ENCODE assay signal across 2 cellular contexts in genomic region chr7:151781161-151781845, GRCh38.
TF ChIP-seq lines count a peak whose summit lies in the region.

No MANE protein-coding gene starts in this region.

TF ChIP-seq in IMR-90, 13 proteins besides CTCF, POLR2A, EP300 and RAD21:
- no peak for TF ChIP-seq MAZ (IDR thresholded peaks at IDR 0.05; ENCODE audit: borderline replicate concordance, low read depth, low read length)
- no peak for TF ChIP-seq CEBPB (IDR thresholded peaks at IDR 0.05; ENCODE audit: low read depth, low read length)
- TF ChIP-seq BHLHE40 (IDR thresholded peaks at IDR 0.05; ENCODE audit: low read depth, low read length): no peak
- no peak for TF ChIP-seq MAFK (IDR thresholded peaks at IDR 0.05; ENCODE audit: low read depth, low read length)
- TF ChIP-seq USF2 (IDR thresholded peaks at IDR 0.05; ENCODE audit: low read depth, low read length): no peak
- no peak for TF ChIP-seq MXI1 (IDR thresholded peaks at IDR 0.05; ENCODE audit: borderline replicate concordance, low read depth, low read length)
- TF ChIP-seq FOS (IDR thresholded peaks at IDR 0.05; ENCODE audit: low read depth, low read length): no peak
- TF ChIP-seq RFX5 (IDR thresholded peaks at IDR 0.05; ENCODE audit: low read depth, low read length): no peak
TF ChIP-seq in IMR-90: peak in this region for 0.

TF ChIP-seq in H1, 55 proteins besides CTCF, POLR2A, EP300 and RAD21:
- TF ChIP-seq CHD2 (IDR thresholded peaks at IDR 0.05; ENCODE audit: low read length) (no peak), SP2 (IDR thresholded peaks at IDR 0.05; ENCODE audit: low read length) (no peak), TCF12 (IDR thresholded peaks at IDR 0.05; ENCODE audit: low read depth, low read length) (no peak), HDAC2 (IDR thresholded peaks at IDR 0.05; ENCODE audit: borderline replicate concordance in 1 of 2, low read depth in 2 of 2, low read length in 2 of 2) (no peak), KDM4A (IDR thresholded peaks at IDR 0.05; ENCODE audit: low read depth, low read length, severe bottlenecking) (no peak), CEBPB (IDR thresholded peaks at IDR 0.05; ENCODE audit: low read depth, low read length) (no peak), NANOG (IDR thresholded peaks at IDR 0.05; ENCODE audit: insufficient read depth, low read depth, low read length, poor library complexity, severe bottlenecking) (no peak), CREB1 (IDR thresholded peaks at IDR 0.05) (no peak), KDM1A (IDR thresholded peaks at IDR 0.05; ENCODE audit: borderline replicate concordance, low read length) (no peak), GABPA (IDR thresholded peaks at IDR 0.05; ENCODE audit: borderline replicate concordance, insufficient read depth, low read length) (no peak), CHD7 (IDR thresholded peaks at IDR 0.05; ENCODE audit: insufficient replicate concordance, low read length) (no peak), RFX5 (IDR thresholded peaks at IDR 0.05; ENCODE audit: borderline replicate concordance, low read depth, low read length) (no peak)
